In genomic region chr4:70842761-70843435, GRCh38 we compare ENCODE assay signal across 15 cellular contexts. TPM values are rescaled to one million over a fixed set of nuclear protein-coding genes. Genes with fewer than 3 reads are reported as not detected.
DNase-seq lines count a peak whose midpoint lies in the region; ATAC-seq, FAIRE-seq and TF ChIP-seq lines count a peak whose summit lies in the region.
"Had no signal": no experiment of that assay in that cellular context is flagged by ENCODE, and none has a peak within 500 bp of the region (broad histone marks: within the 10 kb centered on the region; RNA-seq: fewer than 3 reads in every experiment).

No MANE protein-coding gene starts in this region.

- no peak overlapping the region for H3K4me3 ChIP-seq in upper lobe of left lung
- H3K4me3 ChIP-seq: skin epidermis had no signal

- no peaks in the 10 kb centered on the region for H3K9me3 ChIP-seq in upper lobe of left lung

- H3K4me1 Mint-ChIP-seq in activated naive CD8-positive, alpha-beta T cell treated with anti-CD3 and anti-CD28 coated beads, Interleukin-2, amount 50 U/mL, for 24 hours: peaks cover 54% of the 10 kb centered on the region

- peak; percentile 21 for ATAC-seq in GM19372 (IDR thresholded peaks at IDR 0.05; ENCODE audit: low read depth, unreplicated experiment)
- peak; percentile 17 for ATAC-seq in HG03066 (IDR thresholded peaks at IDR 0.05; ENCODE audit: low read depth, unreplicated experiment)
- ATAC-seq in activated naive CD8-positive, alpha-beta T cell treated with anti-CD3 and anti-CD28 coated beads, Interleukin-2, amount 50 U/mL, for 24 hours: peak; percentile 60
- no peak for ATAC-seq in upper lobe of left lung (ENCODE audit: low FRiP score in 2 of 2)
- no peak for ATAC-seq in foreskin keratinocyte
- ATAC-seq: HCT116; naive thymus-derived CD4-positive, alpha-beta T cell had no signal

- TF ChIP-seq POLR2A in GM12891 (IDR thresholded peaks at IDR 0.05; ENCODE audit: low read depth, low read length) (no peak), upper lobe of left lung (IDR thresholded peaks at IDR 0.05) (no peak)

- H3K36me3 ChIP-seq in upper lobe of left lung: no peaks in the 10 kb centered on the region

- H3K36me3 Mint-ChIP-seq in activated naive CD8-positive, alpha-beta T cell treated with anti-CD3 and anti-CD28 coated beads, Interleukin-2, amount 50 U/mL, for 24 hours (ENCODE audit: low read depth): peaks cover 9% of the 10 kb centered on the region

- DNase-seq in GM12891 (ENCODE audit: insufficient read length, low spot score): no peak
- no peak for DNase-seq in activated naive CD8-positive, alpha-beta T cell treated with anti-CD3 and anti-CD28 coated beads, Interleukin-2, amount 50 U/mL, for 24 hours
- DNase-seq in upper lobe of left lung: no peak
- DNase-seq in foreskin keratinocyte: no peak
- no peak for DNase-seq in NCI-H2171 (lab: John Stamatoyannopoulos, UW)
- DNase-seq in stimulated activated naive CD4-positive, alpha-beta T cell (lab: John Stamatoyannopoulos, UW): no peak
- DNase-seq: activated effector memory CD4-positive, alpha-beta T cell treated with anti-CD3 and anti-CD28 coated beads, Interleukin-2, amount 50 U/mL, for 16 hours; naive thymus-derived CD4-positive, alpha-beta T cell; NCI-H1436 treated with DMSO at 0.1 percent for 48 hours had no signal

- H3K4me1 ChIP-seq in upper lobe of left lung: peaks cover 5 to 9% (median 6%) of the 10 kb centered on the region in 4 donors
- H3K4me1 ChIP-seq in foreskin keratinocyte: no peaks in the 10 kb centered on the region

- H3K4me3 Mint-ChIP-seq in activated naive CD8-positive, alpha-beta T cell treated with anti-CD3 and anti-CD28 coated beads, Interleukin-2, amount 50 U/mL, for 24 hours: peak overlapping the region; percentile 6
- H3K4me3 Mint-ChIP-seq: naive thymus-derived CD4-positive, alpha-beta T cell had no signal

- WGBS in upper lobe of left lung, 2 donors: 87 to 90% methylated on average over 6 of the region's 6 CpGs

- peak overlapping the region; percentile 85 for H3K27ac Mint-ChIP-seq in activated naive CD8-positive, alpha-beta T cell treated with anti-CD3 and anti-CD28 coated beads, Interleukin-2, amount 50 U/mL, for 24 hours

- H3K27me3 Mint-ChIP-seq in activated naive CD8-positive, alpha-beta T cell treated with anti-CD3 and anti-CD28 coated beads, Interleukin-2, amount 50 U/mL, for 24 hours: no peaks in the 10 kb centered on the region
- H3K27me3 Mint-ChIP-seq: naive thymus-derived CD4-positive, alpha-beta T cell had no signal

- FAIRE-seq in GM12891 (lab: Jason Lieb, UNC): peak; percentile 77
- FAIRE-seq: colon had no signal

- H3K27me3 ChIP-seq in upper lobe of left lung: no peaks in the 10 kb centered on the region
- no peaks in the 10 kb centered on the region for H3K27me3 ChIP-seq in foreskin keratinocyte

- TF ChIP-seq CTCF in upper lobe of left lung (IDR thresholded peaks at IDR 0.05): no peak
- TF ChIP-seq CTCF in foreskin keratinocyte (conservative IDR thresholded peaks at IDR 0.05): no peak

- H3K27ac ChIP-seq in upper lobe of left lung (no peak overlapping the region), foreskin keratinocyte (no peak overlapping the region)
- H3K27ac ChIP-seq: C4-2B had no signal

- H3K9me3 Mint-ChIP-seq in activated naive CD8-positive, alpha-beta T cell treated with anti-CD3 and anti-CD28 coated beads, Interleukin-2, amount 50 U/mL, for 24 hours: no peaks in the 10 kb centered on the region
- H3K9me3 Mint-ChIP-seq: naive thymus-derived CD4-positive, alpha-beta T cell had no signal

- no peak for TF ChIP-seq EP300 in upper lobe of left lung (IDR thresholded peaks at IDR 0.05)

TF ChIP-seq in GM12891, 5 proteins besides CTCF, POLR2A, EP300 and RAD21:
- TF ChIP-seq POLR2AphosphoS5 (IDR thresholded peaks at IDR 0.05; ENCODE audit: low read depth, low read length) (no peak), PAX5 (IDR thresholded peaks at IDR 0.05; ENCODE audit: insufficient read depth, low read length, severe bottlenecking) (no peak), SPI1 (IDR thresholded peaks at IDR 0.05; ENCODE audit: low read depth, low read length) (peak; percentile 56), POU2F2 (IDR thresholded peaks at IDR 0.05; ENCODE audit: low read depth, low read length) (no peak)

RNA-seq across cellular contexts. Expression of gene GRSF1, which starts 3.2 kb away (rescaled TPM):
- 61.5 TPM for polyA plus RNA-seq in GM12891 (2012; ENCODE audit: low read depth, missing spikeins)
- total RNA-seq in upper lobe of left lung: 10 to 100 TPM; 25.9 to 59.1 (median 50.0) TPM
- 100 and 106 TPM in 2 replicates for total RNA-seq in foreskin keratinocyte
- 68.6 and 83.5 TPM in 2 replicates for polyA plus RNA-seq in foreskin keratinocyte

RNA-seq across cellular contexts. Expression of gene MOB1B, which starts 59.3 kb away (rescaled TPM):
- 3.2 TPM for polyA plus RNA-seq in GM12891 (2012; ENCODE audit: low read depth, missing spikeins)
- total RNA-seq in upper lobe of left lung: 10 to 100 TPM; 10.5 to 34.3 (median 24.2) TPM
- 20.2 and 20.6 TPM in 2 replicates for total RNA-seq in foreskin keratinocyte
- 4.2 and 4.6 TPM in 2 replicates for polyA plus RNA-seq in foreskin keratinocyte

Comparison
In these comparisons a context has a peak if more than half of its experiments do, and no peak if none do; other contexts are left out.
1. ATAC-seq: peak in GM19372 (single experiment), HG03066 (single experiment) and activated naive CD8-positive, alpha-beta T cell treated with anti-CD3 and anti-CD28 coated beads, Interleukin-2, amount 50 U/mL, for 24 hours (single experiment); none in upper lobe of left lung (0 of 2) and foreskin keratinocyte (single experiment).